ENCODE assay signal across 8 cellular contexts in the genomic region with DNA sequence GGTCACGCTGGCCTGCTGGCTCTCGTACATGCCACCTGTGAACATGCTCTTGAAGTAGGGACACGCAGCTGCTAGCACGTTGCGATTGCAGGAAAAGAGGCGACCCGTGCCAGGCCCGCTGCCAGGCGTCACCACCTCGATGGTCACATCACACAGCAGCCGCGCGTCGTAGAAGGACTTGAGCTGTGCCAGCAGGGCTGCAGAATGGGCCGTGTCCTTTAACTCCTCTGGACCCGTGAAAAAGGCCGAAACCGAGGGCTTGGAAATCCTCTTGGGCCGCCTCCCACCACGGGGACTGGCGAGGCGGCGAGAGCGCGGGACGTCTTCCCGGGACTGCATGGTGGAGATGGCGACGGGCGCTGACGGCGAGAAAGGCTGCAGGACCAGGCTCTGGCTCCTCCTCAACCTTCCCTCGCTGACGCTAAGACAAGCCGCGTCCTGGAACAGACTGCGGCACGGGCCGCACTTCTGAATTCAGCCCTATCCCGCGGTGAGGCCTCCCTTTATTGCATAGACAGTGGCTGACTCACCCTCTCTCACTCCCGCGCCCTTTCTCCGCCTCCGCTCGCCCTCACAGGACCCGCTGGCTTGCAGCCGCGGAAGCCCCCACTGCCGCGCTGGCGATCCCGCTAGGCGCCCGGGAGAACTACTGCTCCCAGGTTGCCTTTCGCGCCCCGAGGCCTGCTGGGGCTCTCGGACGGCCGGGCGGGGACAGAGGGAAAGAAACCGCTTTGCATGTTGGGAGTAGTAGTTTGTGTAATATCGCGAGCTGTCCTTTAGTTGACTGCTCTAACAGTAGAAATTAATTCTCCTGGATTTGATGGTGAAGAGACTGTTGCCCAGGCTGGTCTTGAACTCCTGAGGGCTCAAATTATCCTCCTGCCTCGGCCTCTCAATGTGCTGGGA. TPM values are rescaled to one million over a fixed set of nuclear protein-coding genes. Genes with fewer than 3 reads are reported as not detected.
DNase-seq lines count a peak whose midpoint lies in the region; ATAC-seq and TF ChIP-seq lines count a peak whose summit lies in the region.

A gene with protein sequence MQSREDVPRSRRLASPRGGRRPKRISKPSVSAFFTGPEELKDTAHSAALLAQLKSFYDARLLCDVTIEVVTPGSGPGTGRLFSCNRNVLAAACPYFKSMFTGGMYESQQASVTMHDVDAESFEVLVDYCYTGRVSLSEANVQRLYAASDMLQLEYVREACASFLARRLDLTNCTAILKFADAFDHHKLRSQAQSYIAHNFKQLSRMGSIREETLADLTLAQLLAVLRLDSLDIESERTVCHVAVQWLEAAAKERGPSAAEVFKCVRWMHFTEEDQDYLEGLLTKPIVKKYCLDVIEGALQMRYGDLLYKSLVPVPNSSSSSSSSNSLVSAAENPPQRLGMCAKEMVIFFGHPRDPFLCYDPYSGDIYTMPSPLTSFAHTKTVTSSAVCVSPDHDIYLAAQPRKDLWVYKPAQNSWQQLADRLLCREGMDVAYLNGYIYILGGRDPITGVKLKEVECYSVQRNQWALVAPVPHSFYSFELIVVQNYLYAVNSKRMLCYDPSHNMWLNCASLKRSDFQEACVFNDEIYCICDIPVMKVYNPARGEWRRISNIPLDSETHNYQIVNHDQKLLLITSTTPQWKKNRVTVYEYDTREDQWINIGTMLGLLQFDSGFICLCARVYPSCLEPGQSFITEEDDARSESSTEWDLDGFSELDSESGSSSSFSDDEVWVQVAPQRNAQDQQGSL (minus strand): TSS at position 651 of the 906 bp plus-strand sequence. CDS start 312 bp downstream, at position 339.

- H3K4me1 ChIP-seq in vagina, result peaks cover 33% of the 10 kb centered on the region

- TF ChIP-seq POLR2A in vagina (IDR thresholded peaks at IDR 0.05), result peak in 1 of 2 donors; percentile 31

- ATAC-seq in GM18517 (IDR thresholded peaks at IDR 0.05; ENCODE audit: unreplicated experiment) (peak; percentile 95), HG03039 (IDR thresholded peaks at IDR 0.05; ENCODE audit: unreplicated experiment) (peak; percentile 96)

- in situ Hi-C loops in astrocyte of the cerebellum (cut with HindIII; ENCODE audit: low sequenced_read_pairs), result no loop called here

- no peaks in the 10 kb centered on the region for H3K9me3 ChIP-seq in vagina

- DNase-seq in NCI-H2081 (lab: John Stamatoyannopoulos, UW) (peak; percentile 89 to 91), T-helper 9 cell (peak; percentile 80), astrocyte of the cerebellum (ENCODE audit: low read depth) (peak; percentile 96), hepatic stellate cell (ENCODE audit: low spot score) (peak; percentile 88), putamen (ENCODE audit: low spot score) (peak; percentile 95), vagina (ENCODE audit: extremely low spot score in 2 of 2) (peak in 1 of 2 donors; percentile 93)

- intact Hi-C loops in vagina (cut with DNase I), result loop anchor here (10.0 kb wide), 1 partner anchor 59 kb away; a partner anchor contains a TSS

- no peaks in the 10 kb centered on the region for H3K36me3 ChIP-seq in vagina

- H3K27ac ChIP-seq in vagina, result peak within 1 kb of the TSS; percentile 75

- TF ChIP-seq CTCF in astrocyte of the cerebellum (IDR thresholded peaks at IDR 0.05; ENCODE audit: low read depth, low read length, missing control alignments) (no peak), vagina (IDR thresholded peaks at IDR 0.05) (peak in 2 of 3 experiments; percentile 4 to 13)

- peak within 1 kb of the TSS; percentile 45 for H3K4me3 ChIP-seq in astrocyte of the cerebellum (ENCODE audit: low read depth, low read length)
- peak within 1 kb of the TSS; percentile 52 to 81 for H3K4me3 ChIP-seq in vagina

- H3K27me3 ChIP-seq in vagina, result no peaks in the 10 kb centered on the region

RNA-seq across cellular contexts. Expression of the gene that starts here (rescaled TPM):
- total RNA-seq in vagina, result 5.9 TPM
